8 cellular contexts compared by ENCODE assay signal in genomic region chr9:134455537-134455936, GRCh38.
DNase-seq lines count a peak whose midpoint lies in the region; ATAC-seq and TF ChIP-seq lines count a peak whose summit lies in the region.
"Had no signal": no experiment of that assay in that cellular context is flagged by ENCODE, and none has a peak within 500 bp of the region (broad histone marks: within the 10 kb centered on the region; RNA-seq: fewer than 3 reads in every experiment).

No MANE protein-coding gene starts in this region.

- BruUV-seq in PC-3 (replicated peaks; lab: Mats Ljungman, UMichigan), result no TSS peak
- BruUV-seq in MCF 10A (replicated peaks; lab: Mats Ljungman, UMichigan), result no TSS peak

- H3K27me3 Mint-ChIP-seq in MCF 10A (ENCODE audit: insufficient read depth, unreplicated experiment), result no peaks in the 10 kb centered on the region

- H3F3A ChIP-seq in PC-3 (ENCODE audit: low read length, unreplicated experiment), result no peaks in the 10 kb centered on the region

- H3K27me3 ChIP-seq in PC-3 (ENCODE audit: low read length), result no peaks in the 10 kb centered on the region
- H3K27me3 ChIP-seq in mesenchymal stem cell (ENCODE audit: control insufficient read depth in 1 of 2, insufficient read depth in 1 of 2, low read length in 2 of 2), result no peaks in the 10 kb centered on the region
- no peaks in the 10 kb centered on the region for H3K27me3 ChIP-seq in testis

- CTCF ChIA-PET in PC-3 (lab: Charles Lee) (no interaction called here), MCF 10A (lab: Yijun Ruan, JAX) (interaction anchor here (0.7 to 1.4 kb wide), 2 partner anchors 8 to 243 kb away, joined by 3 to 6 read pairs; no protein-coding TSS in a partner anchor)

- H3K36me3 ChIP-seq in PC-3 (ENCODE audit: low read depth, low read length), result no peaks in the 10 kb centered on the region
- H3K36me3 ChIP-seq in mesenchymal stem cell (ENCODE audit: control insufficient read depth in 1 of 2, insufficient read depth in 2 of 2, low read depth in 1 of 2, low read length in 2 of 2), result no peaks in the 10 kb centered on the region
- H3K36me3 ChIP-seq in testis (ENCODE audit: low read depth, missing control alignments), result no peaks in the 10 kb centered on the region

- peaks cover 31% of the 10 kb centered on the region for H3K4me1 Mint-ChIP-seq in MCF 10A (ENCODE audit: insufficient read depth, unreplicated experiment)

- H3K4me3 ChIP-seq in PC-3 (ENCODE audit: low read length) (no peak overlapping the region), mesenchymal stem cell (ENCODE audit: insufficient read depth in 1 of 2, low read depth in 1 of 2, low read length in 2 of 2) (peak overlapping the region in 1 of 2 experiments; percentile 36), testis (no peak overlapping the region)

- H3K4me1 ChIP-seq in PC-3 (ENCODE audit: insufficient read depth, low read length) (peaks cover 13% of the 10 kb centered on the region; the same call in 1 of the 2 replicates), mesenchymal stem cell (ENCODE audit: control insufficient read depth, insufficient read depth, low read depth, low read length) (peaks cover 43% of the 10 kb centered on the region), testis (peaks cover 20% of the 10 kb centered on the region)

- H3K79me1 ChIP-seq in mesenchymal stem cell (replicated peaks; ENCODE audit: low read length, poor library complexity, severe bottlenecking), result no peaks in the 10 kb centered on the region

- peak overlapping the region; percentile 84 to 99 for H3K4ac ChIP-seq in mesenchymal stem cell (ENCODE audit: low read depth in 1 of 2, low read length in 2 of 2)

- peak overlapping the region; percentile 81 to 99 for H2BK12ac ChIP-seq in mesenchymal stem cell (ENCODE audit: low read length in 2 of 2)

- no peak overlapping the region for H3K23ac ChIP-seq in mesenchymal stem cell (ENCODE audit: low read length in 2 of 2)

- peak overlapping the region; percentile 85 for H2BK15ac ChIP-seq in mesenchymal stem cell (ENCODE audit: low read depth, poor library complexity, severe bottlenecking)

- H2BK5ac ChIP-seq in mesenchymal stem cell (ENCODE audit: low read depth, low read length, poor library complexity, severe bottlenecking), result no peak overlapping the region

- H4K20me1 ChIP-seq in PC-3 (ENCODE audit: low read length), result no peaks in the 10 kb centered on the region

- H3K36me3 Mint-ChIP-seq in MCF 10A (ENCODE audit: insufficient read depth, unreplicated experiment), result peaks cover 12% of the 10 kb centered on the region

- ATAC-seq in PC-3, result no peak
- ATAC-seq in GM21360 (IDR thresholded peaks at IDR 0.05; ENCODE audit: unreplicated experiment), result no peak

- H2AK5ac ChIP-seq in mesenchymal stem cell (ENCODE audit: low read length, severe bottlenecking), result peak overlapping the region; percentile 29

- H4K91ac ChIP-seq in mesenchymal stem cell (ENCODE audit: low read length), result peak overlapping the region; percentile 70

- TF ChIP-seq CTCF in PC-3 (conservative IDR thresholded peaks at IDR 0.05; ENCODE audit: low read depth, low read length), result no peak
- no peak for TF ChIP-seq CTCF in MCF 10A (IDR thresholded peaks at IDR 0.05; ENCODE audit: unreplicated experiment)
- TF ChIP-seq CTCF in testis (IDR thresholded peaks at IDR 0.05), result no peak

- H3K14ac ChIP-seq in mesenchymal stem cell (ENCODE audit: low read length in 2 of 2), result peak overlapping the region in 1 of 2 experiments; percentile 19

- H3K27ac ChIP-seq in PC-3 (ENCODE audit: low read length) (0 out of 2 replicates have a peak overlapping the region, but pooled peaks have one; percentile 41), mesenchymal stem cell (ENCODE audit: low read length, poor library complexity, severe bottlenecking) (no peak overlapping the region), testis (peak overlapping the region; percentile 81 to 87)

- no peak overlapping the region for H3K4me3 Mint-ChIP-seq in MCF 10A (ENCODE audit: unreplicated experiment)

- TF ChIP-seq POLR2A in testis (IDR thresholded peaks at IDR 0.05), result no peak

- DNase-seq in PC-3 (no peak), MCF 10A (ENCODE audit: unreplicated experiment) (no peak), mesenchymal stem cell (no peak), testis (no peak), pons (ENCODE audit: low spot score) (no peak), posterior vena cava (ENCODE audit: low spot score) (no peak)
- DNase-seq: NCI-H446 treated with DMSO at 0.1 percent for 48 hours had no signal

- no peaks in the 10 kb centered on the region for H3K79me2 ChIP-seq in PC-3 (ENCODE audit: low read length)

- no peaks in the 10 kb centered on the region for H3K9me2 ChIP-seq in PC-3 (replicated peaks; ENCODE audit: low read length)

- POLR2A ChIA-PET in PC-3 (lab: Charles Lee; ENCODE audit: unreplicated experiment), result no interaction called here
- POLR2A ChIA-PET in MCF 10A (lab: Yijun Ruan, JAX), result interaction anchor here (0.6 to 0.7 kb wide), 2 partner anchors 13 to 596 kb away, joined by 3 to 4 read pairs; no protein-coding TSS in a partner anchor

- no peaks in the 10 kb centered on the region for H3K9me3 Mint-ChIP-seq in MCF 10A (ENCODE audit: unreplicated experiment)

- H3K9me3 ChIP-seq in PC-3 (ENCODE audit: low read length), result no peaks in the 10 kb centered on the region
- no peaks in the 10 kb centered on the region for H3K9me3 ChIP-seq in mesenchymal stem cell (ENCODE audit: control insufficient read depth, low read length)
- no peaks in the 10 kb centered on the region for H3K9me3 ChIP-seq in testis

- H3K9ac ChIP-seq in PC-3 (ENCODE audit: low read length) (no peak overlapping the region), mesenchymal stem cell (ENCODE audit: low read length) (peak overlapping the region; percentile 91)

- H2BK120ac ChIP-seq in mesenchymal stem cell (ENCODE audit: low read depth, low read length), result peak overlapping the region; percentile 92

- peak overlapping the region; percentile 41 to 98 for H3K18ac ChIP-seq in mesenchymal stem cell (ENCODE audit: low read depth in 1 of 2, low read length in 2 of 2)

- no peak overlapping the region for H2AFZ ChIP-seq in PC-3 (ENCODE audit: low read length)
- H2AFZ ChIP-seq in mesenchymal stem cell (ENCODE audit: low read depth, low read length), result no peak overlapping the region

- H3K4me2 ChIP-seq in PC-3 (ENCODE audit: low read length), result no peak overlapping the region
- no peak overlapping the region for H3K4me2 ChIP-seq in mesenchymal stem cell (ENCODE audit: low read length, poor library complexity, severe bottlenecking)

- peak overlapping the region; percentile 90 for H4K8ac ChIP-seq in mesenchymal stem cell (ENCODE audit: low read length)

- intact Hi-C loops in PC-3 (cut with micrococcal nuclease) (no loop called here), MCF 10A (cut with micrococcal nuclease) (loop anchor here (5.0 kb wide), 1 partner anchor 192 kb away; no protein-coding TSS in a partner anchor), testis (cut with DNase I; ENCODE audit: low total_unique reads) (loop anchor here (5.0 to 10.0 kb wide), 2 partner anchors 187 to 279 kb away; partner anchors contain the start of gene COL5A1), posterior vena cava (cut with DNase I) (loop anchor here (5.0 to 10.0 kb wide), 2 partner anchors 182 to 189 kb away; partner anchors contain the start of gene COL5A1 (in 1 of the 2))

- H3K27ac Mint-ChIP-seq in MCF 10A (ENCODE audit: low read depth, unreplicated experiment), result peak overlapping the region; percentile 37

- WGBS in mesenchymal stem cell, result 91% methylated on average over 15 of the region's 15 CpGs
- WGBS in testis, 2 donors, result 81 to 100% methylated on average over 2 to 15 of the region's 15 CpGs
